ENCODE assay signal across 10 cellular contexts in genomic region chr3:140972833-140973232, GRCh38. TPM values are rescaled to one million over a fixed set of nuclear protein-coding genes. Genes with fewer than 3 reads are reported as not detected.
A peak's percentile ranks its signal among the peaks of the same experiment; 100 is the strongest.
DNase-seq lines count a peak whose midpoint lies in the region; ATAC-seq, FAIRE-seq and TF ChIP-seq lines count a peak whose summit lies in the region.
"Had no signal": no experiment of that assay in that cellular context is flagged by ENCODE, and none has a peak within 500 bp of the region (broad histone marks: within the 10 kb centered on the region; RNA-seq: fewer than 3 reads in every experiment).

No MANE protein-coding gene starts in this region.

- H3K9me3 Mint-ChIP-seq in neural progenitor cell: no peaks in the 10 kb centered on the region

- H3K4me3 ChIP-seq in LNCaP clone FGC (ENCODE audit: low read depth, low read length): no peak overlapping the region
- no peak overlapping the region for H3K4me3 ChIP-seq in cardiac fibroblast (replicated peaks in 1 of 2; ENCODE audit: low read depth in 2 of 2, low read length in 2 of 2)
- no peak overlapping the region for H3K4me3 ChIP-seq in neural progenitor cell

- no peaks in the 10 kb centered on the region for H3K27me3 ChIP-seq in neural progenitor cell

- DNase-seq in NCI-H146 (lab: John Stamatoyannopoulos, UW): peak; percentile 35
- no peak for DNase-seq in NCI-H146 treated with DMSO at 0.1 percent for 48 hours (lab: John Stamatoyannopoulos, UW; ENCODE audit: unreplicated experiment)
- no peak for DNase-seq in LNCaP clone FGC (ENCODE audit: low read depth)
- peak; percentile 42 to 43 for DNase-seq in cardiac fibroblast (ENCODE audit: low read depth in 2 of 2)
- DNase-seq in neural progenitor cell (ENCODE audit: low spot score): no peak
- no peak for DNase-seq in HTR-8/SVneo (ENCODE audit: insufficient read length, low spot score)
- DNase-seq in epidermal melanocyte (ENCODE audit: insufficient read length, low spot score): no peak
- DNase-seq: activated CD8-positive, alpha-beta memory T cell treated with anti-CD3 and anti-CD28 coated beads, Interleukin-2, amount 50 U/mL, for 4 hours; midbrain had no signal

- FAIRE-seq in HTR-8/SVneo (lab: Jason Lieb, UNC): no peak

- H3K4me1 ChIP-seq in neural progenitor cell: no peaks in the 10 kb centered on the region

- no peaks in the 10 kb centered on the region for H3K27me3 Mint-ChIP-seq in neural progenitor cell (ENCODE audit: insufficient read depth, low read depth)

- H3K9me3 ChIP-seq in neural progenitor cell (ENCODE audit: low read depth): no peaks in the 10 kb centered on the region

- no peaks in the 10 kb centered on the region for H3F3A ChIP-seq in neural progenitor cell (ENCODE audit: low read depth)

- no peak overlapping the region for H3K4me2 ChIP-seq in neural progenitor cell

- H3K79me2 ChIP-seq in neural progenitor cell (ENCODE audit: low read depth): no peaks in the 10 kb centered on the region

- TF ChIP-seq CTCF in LNCaP clone FGC (IDR thresholded peaks at IDR 0.05; ENCODE audit: control insufficient read depth, extremely low read depth, insufficient read depth) (peak; percentile 38), cardiac fibroblast (IDR thresholded peaks at IDR 0.05; ENCODE audit: low read depth, low read length) (peak; percentile 34), neural progenitor cell (IDR thresholded peaks at IDR 0.05) (peak; percentile 49)

- H3K27ac Mint-ChIP-seq in neural progenitor cell: no peak overlapping the region

- ATAC-seq in HG03342 (IDR thresholded peaks at IDR 0.05; ENCODE audit: unreplicated experiment): no peak

- H3K4me3 Mint-ChIP-seq in neural progenitor cell: no peak overlapping the region

- H3K9ac ChIP-seq in neural progenitor cell: no peak overlapping the region

- no peaks in the 10 kb centered on the region for H3K4me1 Mint-ChIP-seq in neural progenitor cell

- H2AFZ ChIP-seq in neural progenitor cell (replicated peaks): no peak overlapping the region

- H3K36me3 Mint-ChIP-seq in neural progenitor cell: peaks cover 12% of the 10 kb centered on the region

- peaks cover 27% of the 10 kb centered on the region for H3K36me3 ChIP-seq in neural progenitor cell

- peaks cover 12% of the 10 kb centered on the region for H4K20me1 ChIP-seq in neural progenitor cell (ENCODE audit: low read depth)

- H3K27ac ChIP-seq in neural progenitor cell: no peak overlapping the region

RNA-seq across cellular contexts. Expression of gene SLC25A36, which starts 31.2 kb away (rescaled TPM):
- 154 and 203 TPM in 2 replicates for total RNA-seq in neural progenitor cell (ENCODE audit: low replicate concordance)

Comparison
In these comparisons a context has a peak if more than half of its experiments do, and no peak if none do; other contexts are left out.
1. DNase-seq: peak in NCI-H146 (single experiment) and cardiac fibroblast (2 of 2); none in NCI-H146 treated with DMSO at 0.1 percent for 48 hours (single experiment), LNCaP clone FGC (single experiment), neural progenitor cell (single experiment), HTR-8/SVneo (single experiment) and epidermal melanocyte (single experiment).
2. Peak in every context shown above with its lines, with median percentiles within 50 percentile points of each other: CTCF ChIP-seq.